Comparison of ENCODE assay signal across 10 cellular contexts in the genomic region with DNA sequence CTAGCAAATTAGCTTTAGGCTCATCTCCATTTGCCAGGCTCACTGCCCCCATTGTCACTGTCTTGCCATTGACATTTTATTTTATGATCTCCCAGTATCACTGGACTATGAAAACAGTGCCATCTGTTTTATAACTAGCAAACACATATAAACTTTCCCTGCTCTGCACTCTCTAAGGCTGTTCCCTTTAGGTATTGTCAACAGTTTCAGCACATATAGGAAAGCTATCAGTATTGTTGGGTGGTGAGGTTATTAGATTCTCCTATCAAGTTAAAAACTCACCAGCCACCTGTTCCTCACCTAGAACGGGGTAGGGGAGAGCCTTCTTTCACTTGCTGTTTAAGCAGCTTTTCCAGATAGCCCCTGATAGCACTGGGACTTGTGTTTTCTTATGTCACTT. TPM values are rescaled to one million over a fixed set of nuclear protein-coding genes. Genes with fewer than 3 reads are reported as not detected.
A peak's percentile ranks its signal among the peaks of the same experiment; 100 is the strongest.
DNase-seq lines count a peak whose midpoint lies in the region; ATAC-seq and TF ChIP-seq lines count a peak whose summit lies in the region.
"Had no signal": no experiment of that assay in that cellular context is flagged by ENCODE, and none has a peak within 500 bp of the region (broad histone marks: within the 10 kb centered on the region; RNA-seq: fewer than 3 reads in every experiment).

No MANE protein-coding gene starts in this region.

- H3K4me1 Mint-ChIP-seq in activated CD8-positive, alpha-beta T cell treated with anti-CD3 and anti-CD28 coated beads for 36 hours (ENCODE audit: low read depth), result peaks cover 41% of the 10 kb centered on the region
- H3K4me1 Mint-ChIP-seq in activated CD8-positive, alpha-beta T cell treated with anti-CD3 and anti-CD28 coated beads, Interleukin-2, amount 10 ng/mL, durations not matched to agents 7 days and 5 days (ENCODE audit: low read depth), result peaks cover 20% of the 10 kb centered on the region
- H3K4me1 Mint-ChIP-seq in activated B cell treated with CpG ODN at 0.5 μM for 24 hours, result peaks cover 31% of the 10 kb centered on the region
- peaks cover 39 to 47% of the 10 kb centered on the region in 2 donors for H3K4me1 Mint-ChIP-seq in stimulated activated naive B cell treated with anti-CD40 and anti-IgM and Interleukin-4, amounts not matched to agents 10 μg/mL and 1 μg/mL and 100 μg/mL, for 72 hours

- no peaks in the 10 kb centered on the region for H3K27me3 Mint-ChIP-seq in activated CD8-positive, alpha-beta T cell treated with anti-CD3 and anti-CD28 coated beads for 36 hours
- no peaks in the 10 kb centered on the region for H3K27me3 Mint-ChIP-seq in activated CD8-positive, alpha-beta T cell treated with anti-CD3 and anti-CD28 coated beads, Interleukin-2, amount 10 ng/mL, durations not matched to agents 7 days and 5 days (ENCODE audit: low read depth)
- no peaks in the 10 kb centered on the region for H3K27me3 Mint-ChIP-seq in activated B cell treated with CpG ODN at 0.5 μM for 24 hours
- no peaks in the 10 kb centered on the region for H3K27me3 Mint-ChIP-seq in stimulated activated naive B cell treated with anti-CD40 and anti-IgM and Interleukin-4, amounts not matched to agents 10 μg/mL and 1 μg/mL and 100 μg/mL, for 72 hours

- H3K4me3 ChIP-seq in liver (ENCODE audit: low read depth in 1 of 3, low read length in 3 of 3), result no peak overlapping the region

- WGBS in liver, result 86% methylated on average over 1 of the region's 1 CpG

- H3K27ac Mint-ChIP-seq in activated CD8-positive, alpha-beta T cell treated with anti-CD3 and anti-CD28 coated beads for 36 hours, result peak overlapping the region; percentile 59
- H3K27ac Mint-ChIP-seq in activated CD8-positive, alpha-beta T cell treated with anti-CD3 and anti-CD28 coated beads, Interleukin-2, amount 10 ng/mL, durations not matched to agents 7 days and 5 days, result no peak overlapping the region
- peak overlapping the region; percentile 6 for H3K27ac Mint-ChIP-seq in activated B cell treated with CpG ODN at 0.5 μM for 24 hours
- peak overlapping the region; percentile 11 for H3K27ac Mint-ChIP-seq in stimulated activated naive B cell treated with anti-CD40 and anti-IgM and Interleukin-4, amounts not matched to agents 10 μg/mL and 1 μg/mL and 100 μg/mL, for 72 hours

- H3K36me3 Mint-ChIP-seq in activated CD8-positive, alpha-beta T cell treated with anti-CD3 and anti-CD28 coated beads for 36 hours (ENCODE audit: low read depth), result peaks cover 62% of the 10 kb centered on the region
- H3K36me3 Mint-ChIP-seq in activated CD8-positive, alpha-beta T cell treated with anti-CD3 and anti-CD28 coated beads, Interleukin-2, amount 10 ng/mL, durations not matched to agents 7 days and 5 days (ENCODE audit: low read depth), result peaks cover 58% of the 10 kb centered on the region
- H3K36me3 Mint-ChIP-seq in activated B cell treated with CpG ODN at 0.5 μM for 24 hours (ENCODE audit: low read depth), result peaks cover 71% of the 10 kb centered on the region
- H3K36me3 Mint-ChIP-seq in stimulated activated naive B cell treated with anti-CD40 and anti-IgM and Interleukin-4, amounts not matched to agents 10 μg/mL and 1 μg/mL and 100 μg/mL, for 72 hours, result peaks cover 60 to 62% of the 10 kb centered on the region in 2 donors

- no peak overlapping the region for H3K9ac ChIP-seq in liver (ENCODE audit: low read depth in 1 of 2, low read length in 2 of 2)

- intact Hi-C loops in activated CD8-positive, alpha-beta T cell treated with anti-CD3 and anti-CD28 coated beads for 36 hours (cut with micrococcal nuclease), result no loop called here
- intact Hi-C loops in activated B cell treated with CpG ODN at 0.5 μM for 24 hours (cut with micrococcal nuclease), result loop anchor here (1.0 kb wide), 1 partner anchor 10 kb away; no protein-coding TSS in a partner anchor

- H3K9me3 ChIP-seq in liver (ENCODE audit: control insufficient read depth in 4 of 4, low read length in 3 of 4), result no peaks in the 10 kb centered on the region

- H3K27me3 ChIP-seq in liver (ENCODE audit: control insufficient read depth in 4 of 4, insufficient read depth in 4 of 4, low read length in 3 of 4), result no peaks in the 10 kb centered on the region

- H3K36me3 ChIP-seq in liver (ENCODE audit: control insufficient read depth in 4 of 4, insufficient read depth in 3 of 4, low read depth in 1 of 4, low read length in 3 of 4), result peaks cover 20 to 31% (median 29%) of the 10 kb centered on the region in 4 donors

- CTCF ChIA-PET in activated CD8-positive, alpha-beta T cell treated with anti-CD3 and anti-CD28 coated beads for 36 hours (lab: Charles Lee), result interaction anchor here (0.9 to 2.4 kb wide), 7 partner anchors 10 to 247 kb away, joined by 3 to 9 read pairs (median 4); no protein-coding TSS in a partner anchor
- CTCF ChIA-PET in activated CD8-positive, alpha-beta T cell treated with anti-CD3 and anti-CD28 coated beads, Interleukin-2, amount 10 ng/mL, durations not matched to agents 7 days and 5 days (lab: Charles Lee), result interaction anchor here (0.9 to 5.8 kb wide), 3 partner anchors 11 to 84 kb away, joined by 3 to 32 read pairs (median 7); no protein-coding TSS in a partner anchor
- CTCF ChIA-PET in activated B cell treated with CpG ODN at 0.5 μM for 24 hours (lab: Charles Lee), result interaction anchor here (0.9 to 1.3 kb wide), 3 partner anchors 9 to 84 kb away, joined by 3 to 5 read pairs (median 3); a partner anchor contains a TSS

- POLR2A ChIA-PET in activated CD8-positive, alpha-beta T cell treated with anti-CD3 and anti-CD28 coated beads for 36 hours (lab: Charles Lee), result interaction anchor here (0.9 to 2.4 kb wide), 3 partner anchors 11 to 31 kb away, joined by 4 to 20 read pairs (median 5); a partner anchor contains a TSS
- POLR2A ChIA-PET in activated CD8-positive, alpha-beta T cell treated with anti-CD3 and anti-CD28 coated beads, Interleukin-2, amount 10 ng/mL, durations not matched to agents 7 days and 5 days (lab: Charles Lee), result interaction anchor here (0.7 to 1.3 kb wide), 2 partner anchors 30 to 33 kb away, joined by 3 to 4 read pairs; a partner anchor contains a TSS
- POLR2A ChIA-PET in activated B cell treated with CpG ODN at 0.5 μM for 24 hours (lab: Charles Lee), result interaction anchor here (1.1 to 1.7 kb wide), 3 partner anchors 10 to 32 kb away, joined by 3 to 5 read pairs (median 5); no protein-coding TSS in a partner anchor

- no peak for ATAC-seq in activated CD8-positive, alpha-beta T cell treated with anti-CD3 and anti-CD28 coated beads for 36 hours
- no peak for ATAC-seq in activated CD8-positive, alpha-beta T cell treated with anti-CD3 and anti-CD28 coated beads, Interleukin-2, amount 10 ng/mL, durations not matched to agents 7 days and 5 days
- no peak for ATAC-seq in activated B cell treated with CpG ODN at 0.5 μM for 24 hours (ENCODE audit: low read depth)
- ATAC-seq in stimulated activated naive B cell treated with anti-CD40 and anti-IgM and Interleukin-4, amounts not matched to agents 10 μg/mL and 1 μg/mL and 100 μg/mL, for 72 hours (replicated peaks), result no peak
- ATAC-seq in HG03280 (IDR thresholded peaks at IDR 0.05; ENCODE audit: unreplicated experiment), result no peak

- H3K4me3 Mint-ChIP-seq in activated CD8-positive, alpha-beta T cell treated with anti-CD3 and anti-CD28 coated beads for 36 hours, result no peak overlapping the region
- H3K4me3 Mint-ChIP-seq in activated CD8-positive, alpha-beta T cell treated with anti-CD3 and anti-CD28 coated beads, Interleukin-2, amount 10 ng/mL, durations not matched to agents 7 days and 5 days, result no peak overlapping the region
- H3K4me3 Mint-ChIP-seq in activated B cell treated with CpG ODN at 0.5 μM for 24 hours, result no peak overlapping the region
- no peak overlapping the region for H3K4me3 Mint-ChIP-seq in stimulated activated naive B cell treated with anti-CD40 and anti-IgM and Interleukin-4, amounts not matched to agents 10 μg/mL and 1 μg/mL and 100 μg/mL, for 72 hours

- TF ChIP-seq CTCF in activated CD8-positive, alpha-beta T cell treated with anti-CD3 and anti-CD28 coated beads for 36 hours (IDR thresholded peaks at IDR 0.05), result no peak
- TF ChIP-seq CTCF in activated B cell treated with CpG ODN at 0.5 μM for 24 hours (IDR thresholded peaks at IDR 0.05) (no peak), liver (IDR thresholded peaks at IDR 0.05; ENCODE audit: low read depth, low read length, missing input control) (no peak)

- TF ChIP-seq RAD21 in liver (IDR thresholded peaks at IDR 0.05), result no peak

- H3K4me1 ChIP-seq in liver (ENCODE audit: control insufficient read depth in 4 of 4, insufficient read depth in 4 of 4, low read length in 3 of 4), result peaks cover 6 to 32% (median 22%) of the 10 kb centered on the region in 4 donors

- no peaks in the 10 kb centered on the region for H3K9me3 Mint-ChIP-seq in activated CD8-positive, alpha-beta T cell treated with anti-CD3 and anti-CD28 coated beads for 36 hours
- H3K9me3 Mint-ChIP-seq in activated CD8-positive, alpha-beta T cell treated with anti-CD3 and anti-CD28 coated beads, Interleukin-2, amount 10 ng/mL, durations not matched to agents 7 days and 5 days (ENCODE audit: insufficient read depth), result no peaks in the 10 kb centered on the region
- H3K9me3 Mint-ChIP-seq in activated B cell treated with CpG ODN at 0.5 μM for 24 hours, result no peaks in the 10 kb centered on the region
- no peaks in the 10 kb centered on the region for H3K9me3 Mint-ChIP-seq in stimulated activated naive B cell treated with anti-CD40 and anti-IgM and Interleukin-4, amounts not matched to agents 10 μg/mL and 1 μg/mL and 100 μg/mL, for 72 hours

- peak overlapping the region; percentile 6 to 44 for H3K27ac ChIP-seq in liver (ENCODE audit: low read depth in 1 of 2, low read length in 2 of 2)

- DNase-seq in activated CD8-positive, alpha-beta T cell treated with anti-CD3 and anti-CD28 coated beads for 36 hours, result no peak
- no peak for DNase-seq in activated CD8-positive, alpha-beta T cell treated with anti-CD3 and anti-CD28 coated beads, Interleukin-2, amount 10 ng/mL, durations not matched to agents 7 days and 5 days
- DNase-seq in activated B cell treated with CpG ODN at 0.5 μM for 24 hours, result no peak
- no peak for DNase-seq in stimulated activated naive B cell treated with anti-CD40 and anti-IgM and Interleukin-4, amounts not matched to agents 10 μg/mL and 1 μg/mL and 100 μg/mL, for 72 hours
- no peak for DNase-seq in CD1c-positive myeloid dendritic cell (ENCODE audit: extremely low spot score)
- DNase-seq in HUDEP-2 (lab: John Stamatoyannopoulos, UW; ENCODE audit: unreplicated experiment in 76 of 76), result no peak
- DNase-seq: NCI-H187 treated with DMSO at 0.1 percent for 48 hours, SHP77 treated with DMSO at 0.1 percent for 48 hours had no signal

RNA-seq across cellular contexts. Expression of a gene that starts 32.5 kb away (rescaled TPM):
- 100 to 1,000 TPM; 222 to 229 TPM for total RNA-seq in activated CD8-positive, alpha-beta T cell treated with anti-CD3 and anti-CD28 coated beads for 36 hours
- total RNA-seq in activated CD8-positive, alpha-beta T cell treated with anti-CD3 and anti-CD28 coated beads, Interleukin-2, amount 10 ng/mL, durations not matched to agents 7 days and 5 days, result 10 to 100 TPM; 90.4 to 95.0 TPM
- total RNA-seq in activated B cell treated with CpG ODN at 0.5 μM for 24 hours (274 and 320 TPM in 2 replicates), liver (100 to 1,000 TPM in 1 of 2 donors, 10 to 100 TPM in 1; 34.0 to 169 TPM)
- polyA plus RNA-seq in liver, result 10 to 100 TPM; 24.4 to 56.9 TPM

RNA-seq across cellular contexts. Expression of a gene that starts 34.5 kb away (rescaled TPM):
- 10 to 100 TPM; 18.3 to 22.6 TPM for total RNA-seq in activated CD8-positive, alpha-beta T cell treated with anti-CD3 and anti-CD28 coated beads for 36 hours
- 10 to 100 TPM; 40.7 to 42.8 TPM for total RNA-seq in activated CD8-positive, alpha-beta T cell treated with anti-CD3 and anti-CD28 coated beads, Interleukin-2, amount 10 ng/mL, durations not matched to agents 7 days and 5 days
- total RNA-seq in activated B cell treated with CpG ODN at 0.5 μM for 24 hours, result 9.5 and 13.8 TPM in 2 replicates
- 10 to 100 TPM in 1 of 2 donors, 1 to 10 TPM in 1; 8.7 to 13.6 TPM for total RNA-seq in liver
- polyA plus RNA-seq in liver, result 1 to 10 TPM; 2.2 to 2.6 TPM
